Comparison of ENCODE assay signal across 8 cellular contexts in the genomic region with DNA sequence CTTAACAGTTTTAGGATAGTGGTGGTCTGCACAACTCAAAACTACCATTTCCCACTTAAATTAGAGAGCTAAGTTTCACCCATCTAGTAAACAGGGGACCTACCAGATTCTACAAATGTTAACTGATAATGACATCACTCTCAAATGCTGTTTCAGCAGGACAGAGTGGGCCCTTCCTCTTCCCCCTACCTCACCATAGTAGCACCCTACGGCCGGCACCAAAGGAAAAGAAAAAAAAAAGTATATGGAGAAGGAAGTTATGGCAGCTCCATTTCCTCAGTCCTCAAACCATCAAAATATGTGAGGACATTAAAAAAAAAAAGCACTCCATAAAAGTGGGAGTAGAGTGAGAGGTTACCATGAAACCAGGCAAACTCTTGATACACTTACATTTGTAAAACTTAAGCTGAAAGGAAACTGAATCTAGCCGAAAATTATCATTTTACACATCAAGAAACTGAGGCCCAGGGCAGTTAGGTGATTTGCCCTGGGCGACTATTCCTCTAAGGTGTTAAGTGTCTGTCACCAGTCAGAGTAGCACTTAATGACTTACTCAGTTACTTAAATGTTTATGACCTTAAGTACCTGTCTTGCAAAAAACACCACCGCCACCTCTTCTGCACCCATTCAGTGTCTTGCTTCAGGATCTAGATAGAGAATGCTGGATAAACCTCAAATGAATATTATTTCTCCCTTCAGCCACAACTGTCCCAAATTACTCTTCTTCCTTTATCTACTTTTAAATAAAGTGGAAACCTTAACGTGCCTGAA. TPM values are rescaled to one million over a fixed set of nuclear protein-coding genes. Genes with fewer than 3 reads are reported as not detected.
DNase-seq lines count a peak whose midpoint lies in the region; ATAC-seq and TF ChIP-seq lines count a peak whose summit lies in the region.

No MANE protein-coding gene starts in this region.

- peaks cover 49% of the 10 kb centered on the region for H3K36me3 Mint-ChIP-seq in activated CD4-positive, alpha-beta T cell treated with anti-CD3 and anti-CD28 coated beads, Interleukin-2, amount 10 ng/mL, durations not matched to agents 24 days and 14 days (ENCODE audit: low read depth)
- peaks cover 6% of the 10 kb centered on the region for H3K36me3 Mint-ChIP-seq in osteocyte (ENCODE audit: unreplicated experiment)

- H3K4me1 ChIP-seq in Peyer's patch: peaks cover 0 to 53% (median 10%) of the 10 kb centered on the region in 4 donors

- peaks cover 5% of the 10 kb centered on the region for H3K27me3 Mint-ChIP-seq in activated CD4-positive, alpha-beta T cell treated with anti-CD3 and anti-CD28 coated beads, Interleukin-2, amount 10 ng/mL, durations not matched to agents 24 days and 14 days
- no peaks in the 10 kb centered on the region for H3K27me3 Mint-ChIP-seq in osteocyte (ENCODE audit: unreplicated experiment)

- no peaks in the 10 kb centered on the region for H3K27me3 ChIP-seq in Peyer's patch

- TF ChIP-seq CTCF in Peyer's patch (IDR thresholded peaks at IDR 0.05) (no peak), epithelial cell of esophagus (IDR thresholded peaks at IDR 0.05; ENCODE audit: insufficient read depth, low read depth, low read length, missing control alignments) (no peak), osteocyte (IDR thresholded peaks at IDR 0.05) (no peak)

- peak; percentile 68 for DNase-seq in activated CD4-positive, alpha-beta T cell treated with anti-CD3 and anti-CD28 coated beads, Interleukin-2, amount 10 ng/mL, durations not matched to agents 24 days and 14 days
- no peak for DNase-seq in activated CD4-positive, alpha-beta T cell treated with anti-CD3 and anti-CD28 coated beads for 48 hours
- DNase-seq in Peyer's patch (no peak), epithelial cell of esophagus (ENCODE audit: low read depth) (peak; percentile 36), osteocyte (ENCODE audit: extremely low spot score, unreplicated experiment) (no peak), COLO668 (lab: John Stamatoyannopoulos, UW; ENCODE audit: unreplicated experiment) (no peak)

- peaks cover 69% of the 10 kb centered on the region for H3K4me1 Mint-ChIP-seq in activated CD4-positive, alpha-beta T cell treated with anti-CD3 and anti-CD28 coated beads, Interleukin-2, amount 10 ng/mL, durations not matched to agents 24 days and 14 days
- peaks cover 60% of the 10 kb centered on the region for H3K4me1 Mint-ChIP-seq in osteocyte (ENCODE audit: unreplicated experiment)

- H3K4me3 Mint-ChIP-seq in activated CD4-positive, alpha-beta T cell treated with anti-CD3 and anti-CD28 coated beads, Interleukin-2, amount 10 ng/mL, durations not matched to agents 24 days and 14 days: peak overlapping the region; percentile 98
- H3K4me3 Mint-ChIP-seq in osteocyte (ENCODE audit: unreplicated experiment): peak overlapping the region; percentile 91

- intact Hi-C loops in activated CD4-positive, alpha-beta T cell treated with anti-CD3 and anti-CD28 coated beads, Interleukin-2, amount 10 ng/mL, durations not matched to agents 24 days and 14 days (cut with micrococcal nuclease): loop anchor here (5.0 to 10.0 kb wide), 2 partner anchors 116 to 731 kb away; no protein-coding TSS in a partner anchor

- no peaks in the 10 kb centered on the region for H3K36me3 ChIP-seq in Peyer's patch

- H3K27ac ChIP-seq in Peyer's patch: peak overlapping the region; percentile 42 to 99 (median 78)

- H3K4me3 ChIP-seq in Peyer's patch: peak overlapping the region; percentile 66 to 97 (median 91)
- peak overlapping the region; percentile 88 for H3K4me3 ChIP-seq in epithelial cell of esophagus (ENCODE audit: low read length)

- H3K27ac Mint-ChIP-seq in activated CD4-positive, alpha-beta T cell treated with anti-CD3 and anti-CD28 coated beads, Interleukin-2, amount 10 ng/mL, durations not matched to agents 24 days and 14 days: peak overlapping the region; percentile 96
- H3K27ac Mint-ChIP-seq in osteocyte (ENCODE audit: unreplicated experiment): peak overlapping the region; percentile 95

- ATAC-seq in HG02885 (IDR thresholded peaks at IDR 0.05; ENCODE audit: poor library complexity, unreplicated experiment) (no peak), esophagus mucosa (no peak)

- no peak for TF ChIP-seq POLR2A in Peyer's patch (IDR thresholded peaks at IDR 0.05)

- no peaks in the 10 kb centered on the region for H3K9me3 Mint-ChIP-seq in activated CD4-positive, alpha-beta T cell treated with anti-CD3 and anti-CD28 coated beads, Interleukin-2, amount 10 ng/mL, durations not matched to agents 24 days and 14 days
- H3K9me3 Mint-ChIP-seq in osteocyte (ENCODE audit: unreplicated experiment): no peaks in the 10 kb centered on the region

- no peaks in the 10 kb centered on the region for H3K9me3 ChIP-seq in Peyer's patch

RNA-seq across cellular contexts. Expression of a gene that starts 2.7 kb away (rescaled TPM):
- 37.9 and 39.5 TPM in 2 replicates for total RNA-seq in activated CD4-positive, alpha-beta T cell treated with anti-CD3 and anti-CD28 coated beads, Interleukin-2, amount 10 ng/mL, durations not matched to agents 24 days and 14 days
- total RNA-seq in Peyer's patch (10 to 100 TPM; 23.6 to 42.9 (median 28.3) TPM), osteocyte (28.7 and 28.9 TPM in 2 replicates), esophagus mucosa (13.8 TPM)

RNA-seq across cellular contexts. Expression of a gene that starts 56.7 kb away (rescaled TPM):
- total RNA-seq in activated CD4-positive, alpha-beta T cell treated with anti-CD3 and anti-CD28 coated beads, Interleukin-2, amount 10 ng/mL, durations not matched to agents 24 days and 14 days: 45.4 and 55.9 TPM in 2 replicates
- total RNA-seq in Peyer's patch (10 to 100 TPM; 15.7 to 45.9 (median 30.3) TPM), osteocyte (37.4 and 40.4 TPM in 2 replicates), esophagus mucosa (32.0 TPM)

Comparison
In these comparisons a context has a peak if more than half of its experiments do, and no peak if none do; other contexts are left out.
1. DNase-seq: peak in activated CD4-positive, alpha-beta T cell treated with anti-CD3 and anti-CD28 coated beads, Interleukin-2, amount 10 ng/mL, durations not matched to agents 24 days and 14 days (single experiment) and epithelial cell of esophagus (single experiment); none in activated CD4-positive, alpha-beta T cell treated with anti-CD3 and anti-CD28 coated beads for 48 hours (single experiment), Peyer's patch (0 of 3), osteocyte (single experiment) and COLO668 (single experiment).